In the genomic region with DNA sequence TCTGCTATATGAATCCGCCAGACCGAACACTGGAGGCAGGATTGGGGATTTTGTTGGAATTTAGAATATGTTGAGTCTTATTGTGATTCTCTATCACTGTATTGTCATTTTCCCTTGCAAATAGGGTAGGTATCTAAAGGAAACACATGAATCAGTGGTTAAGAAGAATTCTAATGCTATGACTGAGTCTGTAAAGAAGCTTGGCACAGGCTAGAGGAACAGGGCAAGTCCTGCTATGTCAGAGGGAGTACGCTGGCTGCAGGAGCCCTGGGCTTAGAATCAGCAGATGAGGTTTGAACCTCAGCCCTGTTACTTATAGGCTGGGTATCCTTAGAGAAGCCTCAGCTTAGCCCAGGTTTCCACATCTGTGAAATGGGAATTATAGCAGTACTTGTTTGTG, we compare ENCODE assay signal across 11 cellular contexts.
DNase-seq lines count a peak whose midpoint lies in the region; ATAC-seq and TF ChIP-seq lines count a peak whose summit lies in the region.
"Had no signal": no experiment of that assay in that cellular context is flagged by ENCODE, and none has a peak within 500 bp of the region (broad histone marks: within the 10 kb centered on the region; RNA-seq: fewer than 3 reads in every experiment).

No MANE protein-coding gene starts in this region.

- H3K36me3 Mint-ChIP-seq in CD8-positive, alpha-beta memory T cell: peaks cover 15 to 29% (median 16%) of the 10 kb centered on the region in 3 donors
- peaks cover under 1% of the 10 kb centered on the region for H3K36me3 Mint-ChIP-seq in chondrocyte (ENCODE audit: low read depth)

- WGBS in hepatocyte (ENCODE audit: low lambda C conversion rate, missing lambda C conversion rate): 95% methylated on average over 3 of the region's 3 CpGs

- no peaks in the 10 kb centered on the region for H3K4me1 ChIP-seq in CD8-positive, alpha-beta memory T cell (ENCODE audit: insufficient read depth, low read length)
- H3K4me1 ChIP-seq in Karpas-422 (ENCODE audit: low read length): peaks cover 25% of the 10 kb centered on the region
- peaks cover 0 to 22% (median 10%) of the 10 kb centered on the region in 4 donors for H3K4me1 ChIP-seq in tibial artery
- no peaks in the 10 kb centered on the region for H3K4me1 ChIP-seq in hepatocyte (ENCODE audit: insufficient read depth)

- TF ChIP-seq CTCF in chondrocyte (IDR thresholded peaks at IDR 0.05): no peak
- TF ChIP-seq CTCF in tibial artery (IDR thresholded peaks at IDR 0.05): no peak
- no peak for TF ChIP-seq CTCF in hepatocyte (IDR thresholded peaks at IDR 0.05; ENCODE audit: poor library complexity)

- H3K9me2 ChIP-seq in Karpas-422 (replicated peaks; ENCODE audit: insufficient read depth, low read length) (no peaks in the 10 kb centered on the region; the same call in 1 of the 2 replicates), hepatocyte (replicated peaks; ENCODE audit: insufficient read depth) (no peaks in the 10 kb centered on the region)

- no peaks in the 10 kb centered on the region for H3K9me3 ChIP-seq in CD8-positive, alpha-beta memory T cell (ENCODE audit: low read length)
- H3K9me3 ChIP-seq in Karpas-422 (ENCODE audit: low read length) (no peaks in the 10 kb centered on the region), tibial artery (no peaks in the 10 kb centered on the region), hepatocyte (ENCODE audit: low read depth) (no peaks in the 10 kb centered on the region)
- H3K9me3 ChIP-seq: right lobe of liver had no signal

- CTCF ChIA-PET in CD8-positive, alpha-beta memory T cell (lab: Charles Lee): interaction anchor here (1.4 kb wide), 1 partner anchor 199 kb away, joined by 3 read pairs; no protein-coding TSS in a partner anchor

- H3K9me3 Mint-ChIP-seq in CD8-positive, alpha-beta memory T cell: peaks cover 0 to 2% (median 0%) of the 10 kb centered on the region in 5 donors
- peaks cover 10% of the 10 kb centered on the region for H3K9me3 Mint-ChIP-seq in chondrocyte (ENCODE audit: low read depth)

- H3K27me3 ChIP-seq in CD8-positive, alpha-beta memory T cell (ENCODE audit: insufficient read depth, low read length, poor library complexity, severe bottlenecking): no peaks in the 10 kb centered on the region
- H3K27me3 ChIP-seq in Karpas-422 (ENCODE audit: low read length): no peaks in the 10 kb centered on the region
- no peaks in the 10 kb centered on the region for H3K27me3 ChIP-seq in tibial artery
- no peaks in the 10 kb centered on the region for H3K27me3 ChIP-seq in hepatocyte
- H3K27me3 ChIP-seq: right lobe of liver had no signal

- H3K79me2 ChIP-seq in Karpas-422 (ENCODE audit: low read length) (peaks cover 23% of the 10 kb centered on the region), hepatocyte (no peaks in the 10 kb centered on the region)

- H3K9ac ChIP-seq in Karpas-422 (ENCODE audit: low read length): 0 out of 2 replicates have a peak overlapping the region, but pooled peaks have one; percentile 9

- H3K27ac Mint-ChIP-seq in CD8-positive, alpha-beta memory T cell: peak overlapping the region in 5 of 8 donors; percentile 9 to 77 (median 26)
- peak overlapping the region; percentile 81 for H3K27ac Mint-ChIP-seq in chondrocyte (ENCODE audit: unreplicated experiment)

- H3K4me3 Mint-ChIP-seq in CD8-positive, alpha-beta memory T cell: peak overlapping the region in 1 of 7 donors; percentile 59
- no peak overlapping the region for H3K4me3 Mint-ChIP-seq in chondrocyte (ENCODE audit: unreplicated experiment)

- POLR2A ChIA-PET in CD8-positive, alpha-beta memory T cell (lab: Charles Lee): interaction anchor here (0.5 kb wide), 1 partner anchor 99 kb away, joined by 4 read pairs; no protein-coding TSS in a partner anchor

- H3K36me3 ChIP-seq in CD8-positive, alpha-beta memory T cell (ENCODE audit: insufficient read depth, low read length): no peaks in the 10 kb centered on the region
- H3K36me3 ChIP-seq in Karpas-422 (ENCODE audit: insufficient read depth, low read length) (peaks cover 11% of the 10 kb centered on the region), tibial artery (no peaks in the 10 kb centered on the region), hepatocyte (replicated peaks; ENCODE audit: insufficient read depth, low read depth) (no peaks in the 10 kb centered on the region)
- H3K36me3 ChIP-seq: right lobe of liver had no signal

- H3K27ac ChIP-seq in CD8-positive, alpha-beta memory T cell (ENCODE audit: low read depth, low read length): no peak overlapping the region
- H3K27ac ChIP-seq in Karpas-422 (ENCODE audit: low read length): peak overlapping the region; percentile 63
- H3K27ac ChIP-seq in tibial artery: no peak overlapping the region
- no peak overlapping the region for H3K27ac ChIP-seq in hepatocyte
- H3K27ac ChIP-seq: right lobe of liver, VCaP had no signal

- intact Hi-C loops in tibial artery (cut with DNase I; ENCODE audit: low total_unique reads): no loop called here

- peaks cover 24 to 30% (median 26%) of the 10 kb centered on the region in 3 donors for H3K4me1 Mint-ChIP-seq in CD8-positive, alpha-beta memory T cell
- peaks cover 36% of the 10 kb centered on the region for H3K4me1 Mint-ChIP-seq in chondrocyte (ENCODE audit: low read depth)

- no peak overlapping the region for H3K4me3 ChIP-seq in CD8-positive, alpha-beta memory T cell (ENCODE audit: low read length)
- H3K4me3 ChIP-seq in Karpas-422 (ENCODE audit: low read length) (no peak overlapping the region), tibial artery (no peak overlapping the region), hepatocyte (no peak overlapping the region)
- H3K4me3 ChIP-seq: right lobe of liver had no signal

- H2AFZ ChIP-seq in Karpas-422 (ENCODE audit: low read length) (no peak overlapping the region), hepatocyte (no peak overlapping the region)

- H4K20me1 ChIP-seq in Karpas-422 (ENCODE audit: insufficient read depth, low read depth, low read length) (no peaks in the 10 kb centered on the region), hepatocyte (ENCODE audit: insufficient read depth, poor library complexity, severe bottlenecking) (no peaks in the 10 kb centered on the region)

- H3K4me2 ChIP-seq in Karpas-422 (ENCODE audit: low read depth, low read length, poor library complexity, severe bottlenecking) (peak overlapping the region; percentile 31), hepatocyte (no peak overlapping the region)

- no peak for DNase-seq in CD8-positive, alpha-beta memory T cell
- DNase-seq in Karpas-422 (no peak), chondrocyte (ENCODE audit: low spot score) (no peak), non-pigmented ciliary epithelial cell (ENCODE audit: low read depth) (peak; percentile 91), tibial artery (no peak), NCI-H748 treated with DMSO at 0.1 percent for 48 hours (lab: John Stamatoyannopoulos, UW) (no peak), hepatocyte (ENCODE audit: low spot score) (no peak)
- DNase-seq: activated effector memory CD4-positive, alpha-beta T cell treated with Interleukin-2 at 50 U/mL for 16 hours; right lobe of liver had no signal

- peaks cover 0 to 3% of the 10 kb centered on the region in 2 donors for H3K27me3 Mint-ChIP-seq in CD8-positive, alpha-beta memory T cell
- H3K27me3 Mint-ChIP-seq in chondrocyte (ENCODE audit: low read depth): no peaks in the 10 kb centered on the region

- no peak for ATAC-seq in GM18519 (IDR thresholded peaks at IDR 0.05; ENCODE audit: low FRiP score, unreplicated experiment)
- ATAC-seq: right lobe of liver had no signal
